18 cellular contexts compared by ENCODE assay signal in the genomic region with DNA sequence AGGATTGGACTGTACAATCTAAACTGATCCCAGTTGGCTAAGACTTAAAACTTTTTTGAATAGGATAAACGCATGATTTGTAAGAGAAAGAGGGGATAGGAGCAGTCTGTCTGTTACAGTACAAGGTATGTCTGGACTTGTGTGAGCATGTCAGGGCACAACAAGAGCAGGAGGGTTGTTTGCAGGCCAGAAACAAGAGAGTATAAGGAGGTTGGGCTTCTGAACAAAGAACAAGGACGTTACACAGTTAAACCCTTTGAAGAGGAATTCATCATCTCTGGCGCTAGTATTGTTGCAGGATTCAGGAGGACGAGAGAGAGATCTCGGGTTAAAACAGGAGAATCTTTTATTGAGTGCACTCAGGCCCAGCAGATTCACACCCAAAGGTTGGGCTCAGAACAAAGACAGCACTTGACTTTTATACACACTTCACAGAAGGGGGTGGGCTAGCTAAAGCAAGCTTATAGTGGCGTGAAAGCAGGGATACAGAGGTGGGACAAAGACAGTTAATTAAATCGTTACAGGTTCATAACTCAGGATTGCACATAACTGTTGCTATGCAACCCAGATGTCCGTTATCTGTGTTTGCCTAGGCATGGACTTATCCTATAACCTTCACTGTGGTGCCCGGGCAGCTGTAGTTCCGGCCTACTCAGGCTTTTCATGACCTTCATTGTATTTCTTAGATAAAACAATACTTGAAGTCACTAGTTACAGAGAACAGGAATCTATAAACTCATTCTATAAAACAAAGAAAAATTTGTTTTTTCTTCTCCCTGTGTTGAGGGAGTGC. TPM values are rescaled to one million over a fixed set of nuclear protein-coding genes. Genes with fewer than 3 reads are reported as not detected.
A peak's percentile ranks its signal among the peaks of the same experiment; 100 is the strongest.
DNase-seq lines count a peak whose midpoint lies in the region; ATAC-seq, FAIRE-seq and TF ChIP-seq lines count a peak whose summit lies in the region.
"Had no signal": no experiment of that assay in that cellular context is flagged by ENCODE, and none has a peak within 500 bp of the region (broad histone marks: within the 10 kb centered on the region; RNA-seq: fewer than 3 reads in every experiment).

No MANE protein-coding gene starts in this region.

- no peak for FAIRE-seq in K562 (lab: Jason Lieb, UNC)
- FAIRE-seq: GM12878, small intestine had no signal

- TF ChIP-seq EP300 in K562 (IDR thresholded peaks at IDR 0.05; ENCODE audit: low read length), result no peak

- no peak for TF ChIP-seq RAD21 in K562 (CRISPR knock-in tag; conservative IDR thresholded peaks at IDR 0.05 in 1 of 2, IDR thresholded peaks at IDR 0.05 in 1 of 2)

- H2AFZ ChIP-seq in K562 (ENCODE audit: low read depth, low read length), result no peak overlapping the region

- peaks cover 9% of the 10 kb centered on the region; the same call in 2 of the 3 replicates for H3K36me3 ChIP-seq in K562 (ENCODE audit: control insufficient read depth, insufficient read depth, low read length)
- H3K36me3 ChIP-seq: cardiac muscle cell had no signal

- no TSS peak for BruUV-seq in K562 (replicated peaks; lab: Mats Ljungman, UMichigan)

- H3K4me1 ChIP-seq in K562 (replicated peaks in 1 of 2; ENCODE audit: control insufficient read depth in 2 of 2, insufficient read depth in 2 of 2, low read length in 2 of 2), result peaks cover 0 to 2% of the 10 kb centered on the region in 2 experiments; a peak in 3 of 5 replicates
- H3K4me1 ChIP-seq: BE2C, tibial artery had no signal

- no peak overlapping the region for H3K4me3 Mint-ChIP-seq in stimulated activated naive B cell treated with anti-CD40 and anti-IgM and Interleukin-4, amounts not matched to agents 10 μg/mL and 1 μg/mL and 100 μg/mL, for 72 hours
- H3K4me3 Mint-ChIP-seq: activated CD4-positive, alpha-beta memory T cell treated with anti-CD3 and anti-CD28 coated beads for 36 hours; activated naive CD8-positive, alpha-beta T cell treated with anti-CD3 and anti-CD28 coated beads, Interleukin-2, amount 10 ng/mL, durations not matched to agents 7 days and 5 days; effector memory CD8-positive, alpha-beta T cell had no signal

- DNase-seq in NCI-H2227 treated with DMSO at 0.1 percent for 48 hours (lab: John Stamatoyannopoulos, UW), result peak; percentile 56
- no peak for DNase-seq in K562 (ENCODE audit: extremely low read depth in 1 of 4, low spot score in 3 of 4)
- peak; percentile 78 for DNase-seq in islet precursor cell
- DNase-seq in stimulated activated naive B cell treated with anti-CD40 and anti-IgM and Interleukin-4, amounts not matched to agents 10 μg/mL and 1 μg/mL and 100 μg/mL, for 72 hours, result no peak
- DNase-seq in anterior cingulate cortex (lab: John Stamatoyannopoulos, UW), result no peak
- no peak for DNase-seq in MV-4-11 (lab: John Stamatoyannopoulos, UW)
- no peak for DNase-seq in GM19238 (ENCODE audit: insufficient read length, low spot score)
- DNase-seq: activated CD4-positive, alpha-beta memory T cell treated with anti-CD3 and anti-CD28 coated beads for 36 hours; activated naive CD8-positive, alpha-beta T cell treated with anti-CD3 and anti-CD28 coated beads, Interleukin-2, amount 10 ng/mL, durations not matched to agents 7 days and 5 days; BE2C; effector memory CD8-positive, alpha-beta T cell; GDM1; left colon; MM.1S; small intestine; tibial artery had no signal

- WGBS in K562 (ENCODE audit: insufficient coverage, low coverage, missing lambda C conversion rate), result 88% methylated on average over 10 of the region's 10 CpGs

- ATAC-seq in K562, result no peak
- no peak for ATAC-seq in stimulated activated naive B cell treated with anti-CD40 and anti-IgM and Interleukin-4, amounts not matched to agents 10 μg/mL and 1 μg/mL and 100 μg/mL, for 72 hours (replicated peaks)
- ATAC-seq: effector memory CD8-positive, alpha-beta T cell; GM12878; left colon had no signal

- H3K36me3 Mint-ChIP-seq in stimulated activated naive B cell treated with anti-CD40 and anti-IgM and Interleukin-4, amounts not matched to agents 10 μg/mL and 1 μg/mL and 100 μg/mL, for 72 hours, result peaks cover 47 to 60% of the 10 kb centered on the region in 2 donors

- H4K20me1 ChIP-seq in K562 (replicated peaks; ENCODE audit: control insufficient read depth, insufficient read depth, low read length), result no peaks in the 10 kb centered on the region

- peak overlapping the region; percentile 65 for H3K27ac Mint-ChIP-seq in stimulated activated naive B cell treated with anti-CD40 and anti-IgM and Interleukin-4, amounts not matched to agents 10 μg/mL and 1 μg/mL and 100 μg/mL, for 72 hours
- H3K27ac Mint-ChIP-seq: activated CD4-positive, alpha-beta memory T cell treated with anti-CD3 and anti-CD28 coated beads for 36 hours; activated naive CD8-positive, alpha-beta T cell treated with anti-CD3 and anti-CD28 coated beads, Interleukin-2, amount 10 ng/mL, durations not matched to agents 7 days and 5 days; effector memory CD8-positive, alpha-beta T cell had no signal

- TF ChIP-seq CTCF in K562 (IDR thresholded peaks at IDR 0.05 in 2 of 3, conservative IDR thresholded peaks at IDR 0.05 in 1 of 3; ENCODE audit: insufficient read depth in 2 of 3, low read depth in 1 of 3, low read length in 3 of 3), result no peak

- no peaks in the 10 kb centered on the region for H3K9me1 ChIP-seq in K562 (ENCODE audit: control insufficient read depth, insufficient read depth, low read length)

- peaks cover 23% of the 10 kb centered on the region; the same call in 2 of the 3 replicates for H3K79me2 ChIP-seq in K562 (ENCODE audit: control insufficient read depth, insufficient read depth, low read length)

- CTCF ChIA-PET in K562 (lab: Yijun Ruan, JAX; ENCODE audit: low intra/inter-chr PET ratio), result no interaction called here

- H3K9me3 ChIP-seq in K562 (replicated peaks; ENCODE audit: control insufficient read depth, insufficient read depth, low read depth, low read length), result peaks cover 20% of the 10 kb centered on the region

- no peak for TF ChIP-seq POLR2A in K562 (conservative IDR thresholded peaks at IDR 0.05)

- no peaks in the 10 kb centered on the region for H3K27me3 ChIP-seq in K562 (ENCODE audit: control insufficient read depth in 2 of 2, insufficient read depth in 2 of 2, low read length in 2 of 2)
- H3K27me3 ChIP-seq: BE2C, cardiac muscle cell, tibial artery had no signal

- no peak overlapping the region for H3K4me2 ChIP-seq in K562 (ENCODE audit: insufficient read depth, low read length)

- H3K27ac ChIP-seq in K562 (ENCODE audit: extremely low read depth, low read depth, low read length), result no peak overlapping the region
- H3K27ac ChIP-seq: cardiac muscle cell, tibial artery had no signal

- POLR2A ChIA-PET in K562 (lab: Yijun Ruan, JAX), result no interaction called here

- H3K4me1 Mint-ChIP-seq in stimulated activated naive B cell treated with anti-CD40 and anti-IgM and Interleukin-4, amounts not matched to agents 10 μg/mL and 1 μg/mL and 100 μg/mL, for 72 hours, result peaks cover 13 to 18% of the 10 kb centered on the region in 2 donors

- intact Hi-C loops in K562 (cut with micrococcal nuclease), result no loop called here

- H3K9me3 Mint-ChIP-seq in stimulated activated naive B cell treated with anti-CD40 and anti-IgM and Interleukin-4, amounts not matched to agents 10 μg/mL and 1 μg/mL and 100 μg/mL, for 72 hours, result peaks cover 17 to 20% of the 10 kb centered on the region in 2 donors

- in situ Hi-C loops in K562 (cut with MboI), result no loop called here

- no peak overlapping the region for H3K9ac ChIP-seq in K562 (ENCODE audit: insufficient read depth in 1 of 2, low read depth in 2 of 2, low read length in 2 of 2)

- H3K27me3 Mint-ChIP-seq in stimulated activated naive B cell treated with anti-CD40 and anti-IgM and Interleukin-4, amounts not matched to agents 10 μg/mL and 1 μg/mL and 100 μg/mL, for 72 hours, result no peaks in the 10 kb centered on the region
- H3K27me3 Mint-ChIP-seq: activated CD4-positive, alpha-beta memory T cell treated with anti-CD3 and anti-CD28 coated beads for 36 hours; activated naive CD8-positive, alpha-beta T cell treated with anti-CD3 and anti-CD28 coated beads, Interleukin-2, amount 10 ng/mL, durations not matched to agents 7 days and 5 days; effector memory CD8-positive, alpha-beta T cell had no signal

- H3K4me3 ChIP-seq in K562, result no peak overlapping the region
- H3K4me3 ChIP-seq: cardiac muscle cell, GM12878, tibial artery had no signal

TF ChIP-seq in K562, 482 proteins besides CTCF, POLR2A, EP300 and RAD21:
- 0 out of 2 replicates have a peak, but pooled peaks have one; percentile 5 for TF ChIP-seq TRIM28 (IDR thresholded peaks at IDR 0.05)
- 0 out of 2 replicates have a peak, but pooled peaks have one; percentile 4 for TF ChIP-seq ZEB2 (IDR thresholded peaks at IDR 0.05)
- TF ChIP-seq PHTF2 (CRISPR knock-in tag; IDR thresholded peaks at IDR 0.05), result no peak

RNA-seq across cellular contexts. Expression of gene SEC14L1, which starts 34.4 kb away (rescaled TPM):
- 109 and 129 TPM in 2 replicates for total RNA-seq in K562 (2011; cell fraction: chromatin; rRNA removed; ENCODE audit: low replicate concordance)
- total RNA-seq in K562 (2011; cell fraction: nucleolus; rRNA removed), result 35.9 and 51.7 TPM in 2 replicates
- total RNA-seq in K562 (2011; cell fraction: nucleoplasm; rRNA removed), result 51.8 and 54.6 TPM in 2 replicates
- total RNA-seq in K562 (2014; rRNA removed), result 10.9 and 14.8 TPM in 2 replicates
- 14.0 and 14.5 TPM in 2 replicates for total RNA-seq in K562 (2014; rRNA removed; fragmentation: Illumina TruSeq; extraction: Trizol)
- total RNA-seq in K562 (2015; rRNA removed; fragmentation: Illumina TruSeq; extraction: Trizol), result 14.8 and 15.2 TPM in 2 replicates
- total RNA-seq in K562 (2021), result 38.4 and 39.7 TPM in 2 replicates
- 20.6 and 33.1 TPM in 2 replicates for polyA plus RNA-seq in K562 (2011; rRNA removed)
- polyA plus RNA-seq in K562 (2011; cell fraction: cytosol; rRNA removed), result 15.2 and 43.7 TPM in 2 replicates
- polyA plus RNA-seq in K562 (2011; cell fraction: nucleus; rRNA removed), result 28.8 and 53.9 TPM in 2 replicates
- 25.9 and 29.6 TPM in 2 replicates for polyA plus RNA-seq in K562 (2012)
- 27.0 and 27.6 TPM in 2 replicates for polyA plus RNA-seq in K562 (2014; fragmentation: Illumina TruSeq; extraction: Trizol)
- polyA plus RNA-seq in K562 (2014; fragmentation: Nextera tagmentation; extraction: Ambion mirVana), result 1 to 10 TPM; 3.1 to 4.1 TPM
- polyA plus RNA-seq in K562 (2014; rRNA removed), result 16.3 and 16.7 TPM in 2 replicates
- 37.5 and 51.6 TPM in 2 replicates for polyA minus RNA-seq in K562 (2011; rRNA and poly(A)+ RNA removed)
- polyA minus RNA-seq in K562 (2011; cell fraction: cytosol; rRNA and poly(A)+ RNA removed), result 29.5 and 45.5 TPM in 2 replicates
- polyA minus RNA-seq in K562 (2011; cell fraction: nucleus; rRNA and poly(A)+ RNA removed), result 18.3 and 26.1 TPM in 2 replicates

Comparison
In these comparisons a context has a peak if more than half of its experiments do, and no peak if none do; other contexts are left out.
1. DNase-seq: peak in NCI-H2227 treated with DMSO at 0.1 percent for 48 hours (single experiment) and islet precursor cell (single experiment); none in K562 (0 of 4), stimulated activated naive B cell treated with anti-CD40 and anti-IgM and Interleukin-4, amounts not matched to agents 10 μg/mL and 1 μg/mL and 100 μg/mL, for 72 hours (single experiment), anterior cingulate cortex (0 of 58), MV-4-11 (single experiment) and GM19238 (single experiment).